Comparison of ENCODE assay signal across 17 cellular contexts in genomic region chr20:15113374-15113773, GRCh38.
DNase-seq lines count a peak whose midpoint lies in the region; ATAC-seq and TF ChIP-seq lines count a peak whose summit lies in the region.
"Had no signal": no experiment of that assay in that cellular context is flagged by ENCODE, and none has a peak within 500 bp of the region (broad histone marks: within the 10 kb centered on the region; RNA-seq: fewer than 3 reads in every experiment).

No MANE protein-coding gene starts in this region.

- H4K20me1 ChIP-seq in SK-N-SH (ENCODE audit: insufficient read depth): no peaks in the 10 kb centered on the region

- H3K27ac ChIP-seq in SK-N-SH (ENCODE audit: low read depth in 2 of 2, low read length in 1 of 2) (no peak overlapping the region; a peak in 1 of 4 replicates), rectal smooth muscle tissue (ENCODE audit: low read depth, low read length) (peak overlapping the region; percentile 6)
- H3K27ac ChIP-seq: 22Rv1, C4-2B, KMS-11 had no signal

- H3K4me2 ChIP-seq in SK-N-SH: 0 out of 2 replicates have a peak overlapping the region, but pooled peaks have one; percentile 17
- H3K4me2 ChIP-seq: KMS-11 had no signal

- TF ChIP-seq CTCF in SK-N-SH (IDR thresholded peaks at IDR 0.05): no peak

- no peak for TF ChIP-seq RAD21 in SK-N-SH (IDR thresholded peaks at IDR 0.05; ENCODE audit: low read length)

- H3K27me3 ChIP-seq in SK-N-SH (ENCODE audit: insufficient read depth): no peaks in the 10 kb centered on the region
- H3K27me3 ChIP-seq in rectal smooth muscle tissue (ENCODE audit: control insufficient read depth, insufficient read depth, low read length): no peaks in the 10 kb centered on the region

- H3K36me3 ChIP-seq in SK-N-SH (replicated peaks in 1 of 2; ENCODE audit: control insufficient read depth in 1 of 2, insufficient read depth in 2 of 2, low read length in 1 of 2) (no peaks in the 10 kb centered on the region), rectal smooth muscle tissue (ENCODE audit: control insufficient read depth, insufficient read depth, low read length) (no peaks in the 10 kb centered on the region)

- no peak for DNase-seq in SK-N-SH
- peak; percentile 77 for DNase-seq in foreskin melanocyte
- DNase-seq in hepatic stellate cell (ENCODE audit: low spot score): no peak
- DNase-seq in C1 segment of cervical spinal cord (lab: John Stamatoyannopoulos, UW): no peak
- DNase-seq: CD4-positive, alpha-beta memory T cell; COR-L47; DMS153; DMS79 treated with DMSO at 0.1 percent for 48 hours; EL; GOT3; H9 had no signal

- ATAC-seq in SK-N-SH treated with all-trans-retinoic acid at 6 μM for 48 hours (no peak), GM21528 (IDR thresholded peaks at IDR 0.05; ENCODE audit: low FRiP score, unreplicated experiment) (no peak)

- no peaks in the 10 kb centered on the region for H3K79me2 ChIP-seq in SK-N-SH (ENCODE audit: insufficient read depth)

- WGBS in SK-N-SH (ENCODE audit: low lambda C conversion rate): 93% methylated on average over 1 of the region's 1 CpG

- H3K9me3 ChIP-seq in SK-N-SH: no peaks in the 10 kb centered on the region

- H3K4me3 ChIP-seq in SK-N-SH (ENCODE audit: low read depth in 2 of 2, low read length in 1 of 2) (no peak overlapping the region), rectal smooth muscle tissue (ENCODE audit: low read length) (no peak overlapping the region)

- no peaks in the 10 kb centered on the region for H3K9me2 ChIP-seq in SK-N-SH

- POLR2A ChIA-PET in SK-N-SH (lab: Yijun Ruan, JAX): no interaction called here

- no peaks in the 10 kb centered on the region for H3F3A ChIP-seq in SK-N-SH (replicated peaks; ENCODE audit: insufficient read depth)

- TF ChIP-seq EP300 in SK-N-SH (IDR thresholded peaks at IDR 0.05; ENCODE audit: borderline replicate concordance in 1 of 2, low read depth in 1 of 2, low read length in 1 of 2): no peak

- H3K4me1 ChIP-seq in SK-N-SH (ENCODE audit: control insufficient read depth in 1 of 2, insufficient read depth in 2 of 2, low read depth in 1 of 2, low read length in 1 of 2) (no peaks in the 10 kb centered on the region), rectal smooth muscle tissue (ENCODE audit: control insufficient read depth, insufficient read depth, low read length) (no peaks in the 10 kb centered on the region)

- CTCF ChIA-PET in SK-N-SH (lab: Yijun Ruan, JAX): no interaction called here

- no peak overlapping the region for H2AFZ ChIP-seq in SK-N-SH (ENCODE audit: low read depth)

- no peak overlapping the region for H3K9ac ChIP-seq in SK-N-SH
- H3K9ac ChIP-seq in rectal smooth muscle tissue (ENCODE audit: low read length): no peak overlapping the region
- H3K9ac ChIP-seq: KMS-11 had no signal

TF ChIP-seq in SK-N-SH, 30 proteins besides CTCF, POLR2A, EP300 and RAD21 (continues in another document):
- TF ChIP-seq, protein P1, sequence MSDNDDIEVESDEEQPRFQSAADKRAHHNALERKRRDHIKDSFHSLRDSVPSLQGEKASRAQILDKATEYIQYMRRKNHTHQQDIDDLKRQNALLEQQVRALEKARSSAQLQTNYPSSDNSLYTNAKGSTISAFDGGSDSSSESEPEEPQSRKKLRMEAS (IDR thresholded peaks at IDR 0.05; ENCODE audit: low read depth): no peak
- no peak for TF ChIP-seq ELF1 (IDR thresholded peaks at IDR 0.05)
- no peak for TF ChIP-seq FOSL2 (IDR thresholded peaks at IDR 0.05; ENCODE audit: borderline replicate concordance, low read depth)
- TF ChIP-seq JUND (IDR thresholded peaks at IDR 0.05): no peak
- no peak for TF ChIP-seq TEAD4 (IDR thresholded peaks at IDR 0.05; ENCODE audit: borderline replicate concordance, insufficient read depth)
- no peak for TF ChIP-seq RXRA (IDR thresholded peaks at IDR 0.05; ENCODE audit: borderline replicate concordance, low read depth)
- TF ChIP-seq, protein P2, sequence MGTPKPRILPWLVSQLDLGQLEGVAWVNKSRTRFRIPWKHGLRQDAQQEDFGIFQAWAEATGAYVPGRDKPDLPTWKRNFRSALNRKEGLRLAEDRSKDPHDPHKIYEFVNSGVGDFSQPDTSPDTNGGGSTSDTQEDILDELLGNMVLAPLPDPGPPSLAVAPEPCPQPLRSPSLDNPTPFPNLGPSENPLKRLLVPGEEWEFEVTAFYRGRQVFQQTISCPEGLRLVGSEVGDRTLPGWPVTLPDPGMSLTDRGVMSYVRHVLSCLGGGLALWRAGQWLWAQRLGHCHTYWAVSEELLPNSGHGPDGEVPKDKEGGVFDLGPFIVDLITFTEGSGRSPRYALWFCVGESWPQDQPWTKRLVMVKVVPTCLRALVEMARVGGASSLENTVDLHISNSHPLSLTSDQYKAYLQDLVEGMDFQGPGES (IDR thresholded peaks at IDR 0.05; ENCODE audit: low read depth, low read length): no peak
- no peak for TF ChIP-seq GABPA (IDR thresholded peaks at IDR 0.05; ENCODE audit: low read depth)
- TF ChIP-seq RCOR1 (IDR thresholded peaks at IDR 0.05; ENCODE audit: low read length): no peak
- no peak for TF ChIP-seq SIN3A (IDR thresholded peaks at IDR 0.05; ENCODE audit: borderline replicate concordance, low read depth, low read length)
- TF ChIP-seq PBX3 (IDR thresholded peaks at IDR 0.05): no peak
- TF ChIP-seq RFX5 (IDR thresholded peaks at IDR 0.05; ENCODE audit: low read length): no peak
- no peak for TF ChIP-seq FOXM1 (IDR thresholded peaks at IDR 0.05; ENCODE audit: low read depth)
- TF ChIP-seq, protein P3, sequence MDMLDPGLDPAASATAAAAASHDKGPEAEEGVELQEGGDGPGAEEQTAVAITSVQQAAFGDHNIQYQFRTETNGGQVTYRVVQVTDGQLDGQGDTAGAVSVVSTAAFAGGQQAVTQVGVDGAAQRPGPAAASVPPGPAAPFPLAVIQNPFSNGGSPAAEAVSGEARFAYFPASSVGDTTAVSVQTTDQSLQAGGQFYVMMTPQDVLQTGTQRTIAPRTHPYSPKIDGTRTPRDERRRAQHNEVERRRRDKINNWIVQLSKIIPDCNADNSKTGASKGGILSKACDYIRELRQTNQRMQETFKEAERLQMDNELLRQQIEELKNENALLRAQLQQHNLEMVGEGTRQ (IDR thresholded peaks at IDR 0.05; ENCODE audit: borderline replicate concordance, low read depth, low read length): no peak

TF ChIP-seq in SK-N-SH treated with all-trans-retinoic acid at 6 μM for 48 hours, 23 proteins besides CTCF, POLR2A, EP300 and RAD21 (continues in another document):
- no peak for TF ChIP-seq PPARA (CRISPR knock-in tag; IDR thresholded peaks at IDR 0.05; ENCODE audit: borderline replicate concordance)
- TF ChIP-seq PATZ1 (CRISPR knock-in tag; IDR thresholded peaks at IDR 0.05; ENCODE audit: borderline replicate concordance): no peak
- no peak for TF ChIP-seq ISL1 (CRISPR knock-in tag; IDR thresholded peaks at IDR 0.05)
- no peak for TF ChIP-seq RARB (CRISPR knock-in tag; IDR thresholded peaks at IDR 0.05)
- no peak for TF ChIP-seq GLIS3 (CRISPR knock-in tag; IDR thresholded peaks at IDR 0.05)
- TF ChIP-seq TOX (CRISPR knock-in tag; IDR thresholded peaks at IDR 0.05; ENCODE audit: borderline replicate concordance): no peak
- TF ChIP-seq, protein P4, sequence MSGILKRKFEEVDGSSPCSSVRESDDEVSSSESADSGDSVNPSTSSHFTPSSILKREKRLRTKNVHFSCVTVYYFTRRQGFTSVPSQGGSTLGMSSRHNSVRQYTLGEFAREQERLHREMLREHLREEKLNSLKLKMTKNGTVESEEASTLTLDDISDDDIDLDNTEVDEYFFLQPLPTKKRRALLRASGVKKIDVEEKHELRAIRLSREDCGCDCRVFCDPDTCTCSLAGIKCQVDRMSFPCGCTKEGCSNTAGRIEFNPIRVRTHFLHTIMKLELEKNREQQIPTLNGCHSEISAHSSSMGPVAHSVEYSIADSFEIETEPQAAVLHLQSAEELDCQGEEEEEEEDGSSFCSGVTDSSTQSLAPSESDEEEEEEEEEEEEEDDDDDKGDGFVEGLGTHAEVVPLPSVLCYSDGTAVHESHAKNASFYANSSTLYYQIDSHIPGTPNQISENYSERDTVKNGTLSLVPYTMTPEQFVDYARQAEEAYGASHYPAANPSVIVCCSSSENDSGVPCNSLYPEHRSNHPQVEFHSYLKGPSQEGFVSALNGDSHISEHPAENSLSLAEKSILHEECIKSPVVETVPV (CRISPR knock-in tag; IDR thresholded peaks at IDR 0.05): no peak
- TF ChIP-seq BACH2 (CRISPR knock-in tag; IDR thresholded peaks at IDR 0.05; ENCODE audit: borderline replicate concordance): no peak
- no peak for TF ChIP-seq POU6F1 (CRISPR knock-in tag; IDR thresholded peaks at IDR 0.05; ENCODE audit: borderline replicate concordance, low read depth)
- TF ChIP-seq ESRRG (CRISPR knock-in tag; IDR thresholded peaks at IDR 0.05): no peak
- no peak for TF ChIP-seq ZFP30 (CRISPR knock-in tag; IDR thresholded peaks at IDR 0.05)
- TF ChIP-seq ARNTL (CRISPR knock-in tag; IDR thresholded peaks at IDR 0.05; ENCODE audit: borderline replicate concordance, low read depth): no peak
- TF ChIP-seq ZFP3 (CRISPR knock-in tag; IDR thresholded peaks at IDR 0.05): no peak
